In the genomic region with DNA sequence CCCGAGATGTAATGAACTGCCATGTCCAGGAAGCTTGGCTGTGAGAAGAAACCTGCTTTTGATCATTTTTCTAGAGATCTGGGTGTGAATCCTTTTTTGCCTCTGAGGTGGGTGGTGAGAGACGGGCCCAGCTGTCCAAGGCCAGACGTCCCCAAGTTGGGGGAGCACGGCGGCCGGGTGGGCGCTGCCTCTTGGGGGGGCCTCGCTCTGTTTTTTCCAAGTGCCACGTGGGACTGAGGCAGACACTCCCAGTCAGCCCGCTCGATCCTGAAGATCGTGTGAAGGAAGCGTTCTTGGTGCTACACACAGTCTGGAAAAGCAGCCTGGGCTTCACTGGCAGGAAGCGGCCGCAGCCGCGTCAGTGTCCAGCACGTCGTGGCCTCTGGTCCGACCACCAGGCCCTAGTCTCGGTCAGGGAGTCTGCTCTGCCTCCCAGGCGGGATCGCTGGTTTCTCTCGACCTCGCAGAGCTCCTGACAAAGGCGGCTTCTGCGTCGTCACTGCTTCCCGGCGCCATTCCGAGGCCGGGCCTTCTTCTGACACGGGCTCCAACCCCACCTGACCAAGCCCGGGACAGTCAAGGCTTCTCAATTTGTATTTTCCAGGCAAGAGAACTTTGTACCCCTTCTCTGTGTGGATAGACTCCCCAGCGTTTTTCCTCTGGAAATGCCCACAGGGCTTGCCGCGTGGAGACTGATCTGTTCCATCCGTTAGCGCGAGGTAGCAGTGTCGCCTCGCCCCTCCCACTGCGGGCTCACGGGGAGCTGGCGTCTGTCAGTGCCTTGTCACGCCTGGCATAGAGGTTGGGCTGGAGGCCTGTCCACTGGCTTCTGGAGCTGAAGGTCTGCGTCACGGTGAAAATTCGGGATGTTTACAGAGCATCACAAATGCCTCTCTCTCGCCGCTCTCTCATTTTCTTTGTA, we compare ENCODE assay signal across 28 cellular contexts.
"Had no signal": no experiment of that assay in that cellular context is flagged by ENCODE, and none has a peak within 500 bp of the region (broad histone marks: within the 10 kb centered on the region; RNA-seq: fewer than 3 reads in every experiment).

No MANE protein-coding gene starts in this region.

- H3K4me2 ChIP-seq: smooth muscle cell had no signal

- H3K27me3 ChIP-seq: heart left ventricle, left lung, pancreas had no signal

- H3K9me3 ChIP-seq: heart left ventricle, left lung, mucosa of descending colon, pancreas, prostate gland, thoracic aorta had no signal

- H3K27ac ChIP-seq: heart left ventricle, left lung, pancreas, prostate gland, thoracic aorta had no signal

- H3K4me3 ChIP-seq: heart left ventricle, left lung, lung, mucosa of descending colon, pancreas, prostate gland, smooth muscle cell, thoracic aorta had no signal

- H3K9me3 Mint-ChIP-seq: activated B cell treated with CpG ODN at 0.5 μM for 24 hours; activated CD8-positive, alpha-beta T cell treated with anti-CD3 and anti-CD28 coated beads for 36 hours; activated naive CD4-positive, alpha-beta T cell treated with anti-CD3 and anti-CD28 coated beads, Interleukin-2, amount 50 U/mL, for 24 hours; activated naive CD8-positive, alpha-beta T cell treated with anti-CD3 and anti-CD28 coated beads, Interleukin-2, amount 50 U/mL, for 24 hours; activated T-helper 2 cell treated with anti-CD3 and anti-CD28 coated beads, Interferon-gamma antibody, Interleukin-2, Interleukin-4, amounts not matched to agents 10 μg/mL and 5 μg/mL and 100 μg/mL, durations not matched to agents 14 hours and 24 hours and 36 hours; dendritic cell treated with granulocyte-macrophage colony-stimulating factor and Interleukin-4, amounts not matched to agents 40 ng/mL and 50 ng/mL, for 4 days; endodermal cell; nephron progenitor cell; T-helper 2 cell treated with Interferon-gamma antibody and Interleukin-4, amounts not matched to agents 5 μg/mL and 100 μg/mL, for 36 hours had no signal

- H3K27ac Mint-ChIP-seq: activated B cell treated with CpG ODN at 0.5 μM for 24 hours; activated CD8-positive, alpha-beta T cell treated with anti-CD3 and anti-CD28 coated beads for 36 hours; activated naive CD4-positive, alpha-beta T cell treated with anti-CD3 and anti-CD28 coated beads, Interleukin-2, amount 50 U/mL, for 24 hours; activated naive CD8-positive, alpha-beta T cell treated with anti-CD3 and anti-CD28 coated beads, Interleukin-2, amount 50 U/mL, for 24 hours; activated T-helper 2 cell treated with anti-CD3 and anti-CD28 coated beads, Interferon-gamma antibody, Interleukin-2, Interleukin-4, amounts not matched to agents 10 μg/mL and 5 μg/mL and 100 μg/mL, durations not matched to agents 14 hours and 24 hours and 36 hours; dendritic cell treated with granulocyte-macrophage colony-stimulating factor and Interleukin-4, amounts not matched to agents 40 ng/mL and 50 ng/mL, for 4 days; endodermal cell; nephron progenitor cell; T-helper 2 cell treated with Interferon-gamma antibody and Interleukin-4, amounts not matched to agents 5 μg/mL and 100 μg/mL, for 36 hours had no signal

- H3K27me3 Mint-ChIP-seq: activated B cell treated with CpG ODN at 0.5 μM for 24 hours; activated CD8-positive, alpha-beta T cell treated with anti-CD3 and anti-CD28 coated beads for 36 hours; activated naive CD4-positive, alpha-beta T cell treated with anti-CD3 and anti-CD28 coated beads, Interleukin-2, amount 50 U/mL, for 24 hours; activated naive CD8-positive, alpha-beta T cell treated with anti-CD3 and anti-CD28 coated beads, Interleukin-2, amount 50 U/mL, for 24 hours; dendritic cell treated with granulocyte-macrophage colony-stimulating factor and Interleukin-4, amounts not matched to agents 40 ng/mL and 50 ng/mL, for 4 days had no signal

- H3K36me3 ChIP-seq: prostate gland had no signal

- H3K4me3 Mint-ChIP-seq: activated B cell treated with CpG ODN at 0.5 μM for 24 hours; activated CD8-positive, alpha-beta T cell treated with anti-CD3 and anti-CD28 coated beads for 36 hours; activated naive CD4-positive, alpha-beta T cell treated with anti-CD3 and anti-CD28 coated beads, Interleukin-2, amount 50 U/mL, for 24 hours; activated naive CD8-positive, alpha-beta T cell treated with anti-CD3 and anti-CD28 coated beads, Interleukin-2, amount 50 U/mL, for 24 hours; dendritic cell treated with granulocyte-macrophage colony-stimulating factor and Interleukin-4, amounts not matched to agents 40 ng/mL and 50 ng/mL, for 4 days; endodermal cell; nephron progenitor cell; T-helper 2 cell treated with Interferon-gamma antibody and Interleukin-4, amounts not matched to agents 5 μg/mL and 100 μg/mL, for 36 hours had no signal

- H3K4me1 ChIP-seq: left lung, pancreas, prostate gland had no signal

- H3K4me1 Mint-ChIP-seq: activated B cell treated with CpG ODN at 0.5 μM for 24 hours; activated naive CD4-positive, alpha-beta T cell treated with anti-CD3 and anti-CD28 coated beads, Interleukin-2, amount 50 U/mL, for 24 hours; activated naive CD8-positive, alpha-beta T cell treated with anti-CD3 and anti-CD28 coated beads, Interleukin-2, amount 50 U/mL, for 24 hours; endodermal cell; nephron progenitor cell had no signal

- ATAC-seq: activated CD8-positive, alpha-beta T cell treated with anti-CD3 and anti-CD28 coated beads for 36 hours; activated naive CD8-positive, alpha-beta T cell treated with anti-CD3 and anti-CD28 coated beads, Interleukin-2, amount 50 U/mL, for 24 hours; esophagus mucosa; heart left ventricle; left lung; mucosa of descending colon; pancreas had no signal

- DNase-seq: activated B cell treated with CpG ODN at 0.5 μM for 24 hours; activated CD4-positive, alpha-beta T cell treated with anti-CD3 and anti-CD28 coated beads, Interleukin-2, amount 50 U/mL, for 1 hour; activated CD8-positive, alpha-beta T cell treated with anti-CD3 and anti-CD28 coated beads for 36 hours; activated naive CD8-positive, alpha-beta T cell treated with anti-CD3 and anti-CD28 coated beads, Interleukin-2, amount 50 U/mL, for 24 hours; activated T-cell treated with anti-CD3 and anti-CD28 coated beads, Interleukin-2, amount 50 U/mL, for 48 hours; endodermal cell; foreskin fibroblast; kidney glomerular epithelial cell; mucosa of descending colon; nephron progenitor cell; retina; stimulated activated CD4-positive, alpha-beta T cell treated with anti-CD3 and anti-CD28 coated beads, Interleukin-15, amount 100 ng/mL, for 24 hours; stimulated activated CD4-positive, alpha-beta T cell treated with anti-CD3 and anti-CD28 coated beads, Interleukin-2, amount 100 ng/mL, for 24 hours; stimulated activated naive CD4-positive, alpha-beta T cell treated with Interleukin-2 at 50 U/mL for 16 hours; T-helper 1 cell; trophoblast cell had no signal
